ENCODE assay signal across 20 cellular contexts in the genomic region with DNA sequence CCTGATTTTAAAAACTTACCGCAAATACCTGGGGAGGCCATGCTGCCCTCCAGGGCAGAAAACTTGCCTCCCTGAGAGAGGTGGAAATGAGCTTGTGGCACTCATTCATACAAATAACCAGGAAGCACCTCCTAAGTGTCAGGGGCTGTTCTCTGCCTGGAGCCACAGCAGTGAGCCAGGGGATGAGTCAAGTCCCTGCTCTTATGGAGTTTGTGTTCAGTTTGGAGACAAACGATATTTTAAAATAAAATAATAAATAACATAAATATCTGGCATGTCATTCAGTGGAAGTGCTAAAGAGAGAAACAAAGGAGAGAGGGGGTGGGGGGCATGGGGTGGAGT.
DNase-seq lines count a peak whose midpoint lies in the region; ATAC-seq and TF ChIP-seq lines count a peak whose summit lies in the region.
"Had no signal": no experiment of that assay in that cellular context is flagged by ENCODE, and none has a peak within 500 bp of the region (broad histone marks: within the 10 kb centered on the region; RNA-seq: fewer than 3 reads in every experiment).

No MANE protein-coding gene starts in this region.

- POLR2A ChIA-PET in IMR-90 (lab: Charles Lee; ENCODE audit: unreplicated experiment): no interaction called here

- H3K23ac ChIP-seq in IMR-90 (ENCODE audit: low read depth, low read length): no peak overlapping the region

- peak; percentile 41 for DNase-seq in IMR-90
- DNase-seq in astrocyte of the spinal cord (ENCODE audit: low read depth, low spot score): peak; percentile 18
- DNase-seq in kidney tubule cell (ENCODE audit: low spot score): peak; percentile 33
- no peak for DNase-seq in GM03348 (ENCODE audit: low spot score)
- DNase-seq in NCI-H2029 treated with DMSO at 0.1 percent for 48 hours (lab: John Stamatoyannopoulos, UW): no peak
- DNase-seq in GF-D8 (lab: John Stamatoyannopoulos, UW): no peak
- DNase-seq: CD8-positive, alpha-beta memory T cell; DMS79; MM.1S; NCI-H1092; NCI-H1436 treated with DMSO at 0.1 percent for 48 hours; NCI-H2081; NCI-H2171 treated with DMSO at 0.1 percent for 48 hours; NCI-H446 treated with DMSO at 0.1 percent for 48 hours; NCI-H69; SW 1271 had no signal

- in situ Hi-C loops in IMR-90 (cut with MboI; ENCODE audit: low sequenced_read_pairs) (no loop called here), astrocyte of the spinal cord (cut with HindIII; ENCODE audit: low sequenced_read_pairs) (no loop called here)

- dilution Hi-C loops in IMR-90 (cut with HindIII; ENCODE audit: low sequenced_read_pairs, unreplicated experiment): no loop called here

- no peaks in the 10 kb centered on the region for H3K27me3 ChIP-seq in IMR-90 (ENCODE audit: control insufficient read depth, insufficient read depth, low read length)
- H3K27me3 ChIP-seq: BLaER1 treated with 17β-estradiol and CSF1 and Interleukin-3, amounts not matched to agents 10 nM and 100 nM; Peyer's patch had no signal

- WGBS in IMR-90 (ENCODE audit: extremely low coverage in 2 of 2, insufficient read length in 1 of 2), 2 experiments: no CpG with 5 or more reads among the region's 2 CpGs

- H4K8ac ChIP-seq in IMR-90 (ENCODE audit: low read depth in 2 of 2, low read length in 2 of 2): no peak overlapping the region

- H3K4ac ChIP-seq in IMR-90 (ENCODE audit: low read depth, low read length): no peak overlapping the region

- peaks cover 4% of the 10 kb centered on the region for H3K9me3 ChIP-seq in IMR-90 (ENCODE audit: control insufficient read depth, insufficient read depth, low read length)
- H3K9me3 ChIP-seq: Peyer's patch had no signal

- H4K91ac ChIP-seq in IMR-90 (ENCODE audit: insufficient read depth, low read depth, low read length): no peak overlapping the region

- no peak overlapping the region for H2BK20ac ChIP-seq in IMR-90 (ENCODE audit: low read depth, low read length)

- H3K4me1 ChIP-seq in IMR-90 (ENCODE audit: control insufficient read depth, insufficient read depth, low read length): peaks cover 8% of the 10 kb centered on the region
- H3K4me1 ChIP-seq: Peyer's patch had no signal

- H3K27ac ChIP-seq in IMR-90 (ENCODE audit: insufficient read depth, low read length): no peak overlapping the region
- H3K27ac ChIP-seq: BLaER1 treated with 17β-estradiol and CSF1 and Interleukin-3, amounts not matched to agents 10 nM and 100 nM; KMS-11; Peyer's patch had no signal

- peaks cover 12% of the 10 kb centered on the region for H3K9me1 ChIP-seq in IMR-90 (ENCODE audit: insufficient read depth, low read length)

- H3K4me3 ChIP-seq in IMR-90 (ENCODE audit: insufficient read depth, low read depth, low read length): no peak overlapping the region
- H3K4me3 ChIP-seq in astrocyte of the spinal cord (ENCODE audit: low read depth, low read length): no peak overlapping the region
- H3K4me3 ChIP-seq: BLaER1 treated with 17β-estradiol and CSF1 and Interleukin-3, amounts not matched to agents 10 nM and 100 nM; Peyer's patch had no signal

- H3K9ac ChIP-seq in IMR-90 (ENCODE audit: low read depth, low read length): no peak overlapping the region
- H3K9ac ChIP-seq: BLaER1 treated with 17β-estradiol and CSF1 and Interleukin-3, amounts not matched to agents 10 nM and 100 nM; KMS-11 had no signal

- TF ChIP-seq POLR2A in IMR-90 (IDR thresholded peaks at IDR 0.05; ENCODE audit: low read depth, low read length): no peak

- no peaks in the 10 kb centered on the region for H3K79me1 ChIP-seq in IMR-90 (ENCODE audit: low read depth in 1 of 2, low read length in 2 of 2)

- no peak for TF ChIP-seq RAD21 in IMR-90 (IDR thresholded peaks at IDR 0.05; ENCODE audit: low read length)

- intact Hi-C loops in IMR-90 (cut with micrococcal nuclease): no loop called here

- H2AK9ac ChIP-seq in IMR-90 (replicated peaks; ENCODE audit: low read depth, low read length, poor library complexity): no peak overlapping the region

- no peaks in the 10 kb centered on the region for H4K20me1 ChIP-seq in IMR-90 (ENCODE audit: insufficient read depth, low read length)
- H4K20me1 ChIP-seq: BLaER1 treated with 17β-estradiol and CSF1 and Interleukin-3, amounts not matched to agents 10 nM and 100 nM had no signal

- peak overlapping the region; percentile 26 for H2AFZ ChIP-seq in IMR-90 (replicated peaks; ENCODE audit: low read length, poor library complexity)

- CTCF ChIA-PET in IMR-90 (lab: Yijun Ruan, JAX): no interaction called here

- H3K56ac ChIP-seq in IMR-90 (ENCODE audit: extremely low read depth, insufficient read depth, low read length): no peak overlapping the region

- no peak overlapping the region for H3K14ac ChIP-seq in IMR-90 (replicated peaks; ENCODE audit: low read depth, low read length)

- peak overlapping the region; percentile 51; the same call in 1 of the 2 replicates for H2AK5ac ChIP-seq in IMR-90 (ENCODE audit: low read depth, low read length)

- no TSS peak for BruUV-seq in IMR-90 (replicated peaks; lab: Mats Ljungman, UMichigan)

- H2BK15ac ChIP-seq in IMR-90 (ENCODE audit: low read depth, low read length): no peak overlapping the region

- no peak overlapping the region for H3K4me2 ChIP-seq in IMR-90 (ENCODE audit: low read depth, low read length)
- H3K4me2 ChIP-seq: KMS-11 had no signal

- H2BK120ac ChIP-seq in IMR-90 (ENCODE audit: low read depth, low read length): no peak overlapping the region

- peak; percentile 47; the same call in 1 of the 2 replicates for ATAC-seq in IMR-90 (ENCODE audit: low read depth)
- no peak for ATAC-seq in HG03354 (IDR thresholded peaks at IDR 0.05; ENCODE audit: poor library complexity, severe bottlenecking, unreplicated experiment)

- H3K18ac ChIP-seq in IMR-90 (ENCODE audit: low read depth, low read length): no peak overlapping the region

- TF ChIP-seq CTCF in IMR-90 (conservative IDR thresholded peaks at IDR 0.05; ENCODE audit: low read depth, low read length) (no peak), astrocyte of the spinal cord (IDR thresholded peaks at IDR 0.05; ENCODE audit: low read depth, low read length) (no peak)

- no peak overlapping the region for H2BK5ac ChIP-seq in IMR-90 (ENCODE audit: low read depth, low read length, poor library complexity, severe bottlenecking)

- no peaks in the 10 kb centered on the region for H3K36me3 ChIP-seq in IMR-90 (ENCODE audit: control insufficient read depth, insufficient read depth, low read length)
- H3K36me3 ChIP-seq: BLaER1 treated with 17β-estradiol and CSF1 and Interleukin-3, amounts not matched to agents 10 nM and 100 nM; Peyer's patch had no signal

- H4K5ac ChIP-seq in IMR-90 (ENCODE audit: low read depth, low read length): no peak overlapping the region

TF ChIP-seq in IMR-90, 13 proteins besides CTCF, POLR2A, EP300 and RAD21:
- TF ChIP-seq RCOR1 (IDR thresholded peaks at IDR 0.05; ENCODE audit: insufficient replicate concordance, low read length): no peak
- TF ChIP-seq, protein P1, sequence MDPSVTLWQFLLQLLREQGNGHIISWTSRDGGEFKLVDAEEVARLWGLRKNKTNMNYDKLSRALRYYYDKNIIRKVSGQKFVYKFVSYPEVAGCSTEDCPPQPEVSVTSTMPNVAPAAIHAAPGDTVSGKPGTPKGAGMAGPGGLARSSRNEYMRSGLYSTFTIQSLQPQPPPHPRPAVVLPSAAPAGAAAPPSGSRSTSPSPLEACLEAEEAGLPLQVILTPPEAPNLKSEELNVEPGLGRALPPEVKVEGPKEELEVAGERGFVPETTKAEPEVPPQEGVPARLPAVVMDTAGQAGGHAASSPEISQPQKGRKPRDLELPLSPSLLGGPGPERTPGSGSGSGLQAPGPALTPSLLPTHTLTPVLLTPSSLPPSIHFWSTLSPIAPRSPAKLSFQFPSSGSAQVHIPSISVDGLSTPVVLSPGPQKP (IDR thresholded peaks at IDR 0.05; ENCODE audit: borderline replicate concordance, low read depth, low read length): no peak
- TF ChIP-seq RFX5 (IDR thresholded peaks at IDR 0.05; ENCODE audit: low read depth, low read length): no peak
- TF ChIP-seq MAFK (IDR thresholded peaks at IDR 0.05; ENCODE audit: low read depth, low read length): no peak
- TF ChIP-seq MXI1 (IDR thresholded peaks at IDR 0.05; ENCODE audit: borderline replicate concordance, low read depth, low read length): no peak
- TF ChIP-seq MAZ (IDR thresholded peaks at IDR 0.05; ENCODE audit: borderline replicate concordance, low read depth, low read length): no peak
- no peak for TF ChIP-seq FOS (IDR thresholded peaks at IDR 0.05; ENCODE audit: low read depth, low read length)
- no peak for TF ChIP-seq NFE2L2 (IDR thresholded peaks at IDR 0.05; ENCODE audit: low read depth, low read length)
- TF ChIP-seq, protein P2, sequence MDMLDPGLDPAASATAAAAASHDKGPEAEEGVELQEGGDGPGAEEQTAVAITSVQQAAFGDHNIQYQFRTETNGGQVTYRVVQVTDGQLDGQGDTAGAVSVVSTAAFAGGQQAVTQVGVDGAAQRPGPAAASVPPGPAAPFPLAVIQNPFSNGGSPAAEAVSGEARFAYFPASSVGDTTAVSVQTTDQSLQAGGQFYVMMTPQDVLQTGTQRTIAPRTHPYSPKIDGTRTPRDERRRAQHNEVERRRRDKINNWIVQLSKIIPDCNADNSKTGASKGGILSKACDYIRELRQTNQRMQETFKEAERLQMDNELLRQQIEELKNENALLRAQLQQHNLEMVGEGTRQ (IDR thresholded peaks at IDR 0.05; ENCODE audit: low read depth, low read length): no peak
- TF ChIP-seq CHD1 (IDR thresholded peaks at IDR 0.05; ENCODE audit: low read depth, low read length): no peak
- no peak for TF ChIP-seq BHLHE40 (IDR thresholded peaks at IDR 0.05; ENCODE audit: low read depth, low read length)
TF ChIP-seq in IMR-90: peak in this region for 0.

Comparison
In these comparisons a context has a peak if more than half of its experiments do, and no peak if none do; other contexts are left out.
1. DNase-seq: peak in IMR-90 (single experiment), astrocyte of the spinal cord (single experiment) and kidney tubule cell (single experiment); none in GM03348 (single experiment), NCI-H2029 treated with DMSO at 0.1 percent for 48 hours (single experiment) and GF-D8 (single experiment).